Comparison of ENCODE assay signal across 13 cellular contexts in the genomic region with DNA sequence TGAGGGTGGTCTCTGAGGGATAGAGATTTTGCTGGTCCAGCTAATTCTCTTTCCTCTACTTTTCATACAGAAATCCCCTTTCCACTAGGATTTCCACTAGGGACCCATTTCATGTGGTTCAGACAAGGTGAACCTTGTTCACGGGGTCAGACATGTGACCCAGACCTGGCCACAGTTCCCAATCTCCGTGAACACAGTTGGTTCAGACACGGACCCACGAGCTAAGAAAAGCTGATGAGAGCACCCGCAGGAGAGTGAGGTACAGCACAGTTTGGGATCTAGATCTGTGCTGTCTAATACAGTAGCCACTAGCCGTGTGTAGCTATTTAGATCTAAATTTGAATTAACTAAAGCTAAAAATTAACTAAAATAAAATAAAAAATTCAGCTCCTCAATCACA.
"Had no signal": no experiment of that assay in that cellular context is flagged by ENCODE, and none has a peak within 500 bp of the region (broad histone marks: within the 10 kb centered on the region; RNA-seq: fewer than 3 reads in every experiment).

No MANE protein-coding gene starts in this region.

- H3K36me3 Mint-ChIP-seq: memory B cell, type B pancreatic cell had no signal

- H3K9me3 ChIP-seq: ovary had no signal

- H3K36me3 ChIP-seq: ovary had no signal

- H3K9me3 Mint-ChIP-seq: activated CD8-positive, alpha-beta T cell treated with anti-CD3 and anti-CD28 coated beads for 36 hours; activated naive CD8-positive, alpha-beta T cell treated with anti-CD3 and anti-CD28 coated beads, Interleukin-2, amount 50 U/mL, for 24 hours; central memory CD8-positive, alpha-beta T cell; effector memory CD8-positive, alpha-beta T cell; memory B cell; type B pancreatic cell had no signal

- ATAC-seq: activated CD8-positive, alpha-beta T cell treated with anti-CD3 and anti-CD28 coated beads for 36 hours; activated naive CD8-positive, alpha-beta T cell treated with anti-CD3 and anti-CD28 coated beads, Interleukin-2, amount 50 U/mL, for 24 hours; effector memory CD8-positive, alpha-beta T cell had no signal

- H3K27ac Mint-ChIP-seq: activated CD8-positive, alpha-beta T cell treated with anti-CD3 and anti-CD28 coated beads for 36 hours; activated naive CD8-positive, alpha-beta T cell treated with anti-CD3 and anti-CD28 coated beads, Interleukin-2, amount 50 U/mL, for 24 hours; effector memory CD8-positive, alpha-beta T cell; memory B cell; type B pancreatic cell had no signal

- DNase-seq: activated CD8-positive, alpha-beta memory T cell treated with anti-CD3 and anti-CD28 coated beads, Interleukin-2, amount 50 U/mL, for 48 hours; activated CD8-positive, alpha-beta T cell treated with anti-CD3 and anti-CD28 coated beads for 36 hours; activated naive CD4-positive, alpha-beta T cell; activated naive CD8-positive, alpha-beta T cell treated with anti-CD3 and anti-CD28 coated beads, Interleukin-2, amount 50 U/mL, for 24 hours; effector memory CD8-positive, alpha-beta T cell; ovary; T1000 had no signal

- H3K4me3 Mint-ChIP-seq: activated CD8-positive, alpha-beta T cell treated with anti-CD3 and anti-CD28 coated beads for 36 hours; activated naive CD8-positive, alpha-beta T cell treated with anti-CD3 and anti-CD28 coated beads, Interleukin-2, amount 50 U/mL, for 24 hours; central memory CD8-positive, alpha-beta T cell; effector memory CD8-positive, alpha-beta T cell; memory B cell; neural crest cell; type B pancreatic cell had no signal

- H3K4me1 Mint-ChIP-seq: activated naive CD8-positive, alpha-beta T cell treated with anti-CD3 and anti-CD28 coated beads, Interleukin-2, amount 50 U/mL, for 24 hours; central memory CD8-positive, alpha-beta T cell; memory B cell had no signal

- H3K27me3 ChIP-seq: ovary had no signal

- H3K4me3 ChIP-seq: ovary had no signal

- H3K27ac ChIP-seq: epithelial cell of prostate, ovary, VCaP had no signal
